16 cellular contexts compared by ENCODE assay signal in genomic region chr2:239200646-239201530, GRCh38.
DNase-seq lines count a peak whose midpoint lies in the region; ATAC-seq and TF ChIP-seq lines count a peak whose summit lies in the region.
"Had no signal": no experiment of that assay in that cellular context is flagged by ENCODE, and none has a peak within 500 bp of the region (broad histone marks: within the 10 kb centered on the region; RNA-seq: fewer than 3 reads in every experiment).

No MANE protein-coding gene starts in this region.

- H3K27ac Mint-ChIP-seq in GM23338: peak overlapping the region; percentile 51; the same call in 1 of the 2 replicates
- H3K27ac Mint-ChIP-seq in stimulated activated memory B cell treated with anti-CD40 and anti-IgM and Interleukin-4, amounts not matched to agents 10 μg/mL and 1 μg/mL and 100 μg/mL, for 72 hours: no peak overlapping the region
- H3K27ac Mint-ChIP-seq: IgD-negative memory B cell had no signal

- H3K9me3 ChIP-seq in stomach smooth muscle (ENCODE audit: control insufficient read depth in 2 of 2, low read length in 2 of 2) (no peaks in the 10 kb centered on the region), lower lobe of right lung (no peaks in the 10 kb centered on the region)

- peaks cover 21% of the 10 kb centered on the region; the same call in 1 of the 2 replicates for H3K4me1 ChIP-seq in GM23338 (ENCODE audit: insufficient read depth)
- H3K4me1 ChIP-seq in stomach smooth muscle (ENCODE audit: control insufficient read depth, insufficient read depth, low read length): peaks cover 53% of the 10 kb centered on the region
- peaks cover 15% of the 10 kb centered on the region for H3K4me1 ChIP-seq in lower lobe of right lung

- no peak overlapping the region for H3K9ac ChIP-seq in stomach smooth muscle (ENCODE audit: low read length in 2 of 2)

- DNase-seq in GM23338 (ENCODE audit: low spot score): no peak
- DNase-seq in caudate nucleus (lab: John Stamatoyannopoulos, UW): no peak
- DNase-seq in mesenteric fat pad (ENCODE audit: low spot score): peak; percentile 81
- no peak for DNase-seq in activated effector memory CD4-positive, alpha-beta T cell treated with Interleukin-2 at 50 U/mL for 16 hours
- DNase-seq in midbrain (lab: John Stamatoyannopoulos, UW): no peak
- no peak for DNase-seq in lower lobe of right lung
- DNase-seq: activated CD4-positive, alpha-beta T cell treated with anti-CD3 and anti-CD28 coated beads, Interleukin-2, amount 50 U/mL, for 48 hours; COR-L47; NCI-H2081; NCI-H510A treated with DMSO at 0.1 percent for 48 hours; OCI-M1; stimulated activated naive CD8-positive, alpha-beta T cell treated with anti-CD3 and anti-CD28 coated beads, Interleukin-15, Interleukin-2, amounts not matched to agents 100 U/mL and 50 U/mL, for 24 hours had no signal

- H3K4me3 ChIP-seq in GM23338 (no peak overlapping the region), stomach smooth muscle (ENCODE audit: low read length in 2 of 2) (peak overlapping the region in 1 of 2 donors; percentile 54), lower lobe of right lung (no peak overlapping the region)
- H3K4me3 ChIP-seq: GM12878 had no signal

- peaks cover 7% of the 10 kb centered on the region; the same call in 2 of the 3 replicates for H3K36me3 Mint-ChIP-seq in GM23338 (ENCODE audit: low read depth)
- peaks cover 23% of the 10 kb centered on the region for H3K36me3 Mint-ChIP-seq in stimulated activated memory B cell treated with anti-CD40 and anti-IgM and Interleukin-4, amounts not matched to agents 10 μg/mL and 1 μg/mL and 100 μg/mL, for 72 hours

- H3K4me3 Mint-ChIP-seq in GM23338: no peak overlapping the region
- H3K4me3 Mint-ChIP-seq in stimulated activated memory B cell treated with anti-CD40 and anti-IgM and Interleukin-4, amounts not matched to agents 10 μg/mL and 1 μg/mL and 100 μg/mL, for 72 hours: no peak overlapping the region
- H3K4me3 Mint-ChIP-seq: IgD-negative memory B cell had no signal

- H3K27me3 ChIP-seq in GM23338 (ENCODE audit: insufficient read depth): no peaks in the 10 kb centered on the region
- H3K27me3 ChIP-seq in stomach smooth muscle (ENCODE audit: control insufficient read depth in 1 of 2, insufficient read depth in 2 of 2, low read length in 2 of 2): no peaks in the 10 kb centered on the region
- H3K27me3 ChIP-seq in lower lobe of right lung (ENCODE audit: low read depth): no peaks in the 10 kb centered on the region

- intact Hi-C loops in lower lobe of right lung (cut with DNase I): no loop called here

- ATAC-seq in GM23338: no peak
- no peak for ATAC-seq in stimulated activated memory B cell treated with anti-CD40 and anti-IgM and Interleukin-4, amounts not matched to agents 10 μg/mL and 1 μg/mL and 100 μg/mL, for 72 hours
- ATAC-seq in lower lobe of right lung: no peak
- ATAC-seq: GM12878; stimulated activated naive CD8-positive, alpha-beta T cell treated with anti-CD3 and anti-CD28 coated beads, Interleukin-15, Interleukin-2, amounts not matched to agents 100 U/mL and 50 U/mL, for 24 hours had no signal

- H3K27ac ChIP-seq in GM23338 (ENCODE audit: low read depth): no peak overlapping the region
- peak overlapping the region; percentile 11 for H3K27ac ChIP-seq in caudate nucleus (ENCODE audit: low read depth, low read length)
- peak overlapping the region; percentile 46 for H3K27ac ChIP-seq in stomach smooth muscle (ENCODE audit: low read length)
- no peak overlapping the region for H3K27ac ChIP-seq in lower lobe of right lung

- H3K27me3 Mint-ChIP-seq in GM23338 (ENCODE audit: insufficient read depth, low read depth, poor library complexity): peaks cover 2% of the 10 kb centered on the region
- H3K27me3 Mint-ChIP-seq in stimulated activated memory B cell treated with anti-CD40 and anti-IgM and Interleukin-4, amounts not matched to agents 10 μg/mL and 1 μg/mL and 100 μg/mL, for 72 hours: no peaks in the 10 kb centered on the region
- H3K27me3 Mint-ChIP-seq: IgD-negative memory B cell had no signal

- H3K4me1 Mint-ChIP-seq in GM23338: peaks cover 41% of the 10 kb centered on the region
- H3K4me1 Mint-ChIP-seq in stimulated activated memory B cell treated with anti-CD40 and anti-IgM and Interleukin-4, amounts not matched to agents 10 μg/mL and 1 μg/mL and 100 μg/mL, for 72 hours: peaks cover 18% of the 10 kb centered on the region

- H4K20me1 ChIP-seq in GM23338 (replicated peaks; ENCODE audit: insufficient read depth): peaks cover 5% of the 10 kb centered on the region; the same call in 1 of the 2 replicates

- H3K4me2 ChIP-seq in GM23338: no peak overlapping the region

- no peaks in the 10 kb centered on the region for H3K9me2 ChIP-seq in GM23338 (ENCODE audit: insufficient read depth)

- TF ChIP-seq CTCF in GM23338 (conservative IDR thresholded peaks at IDR 0.05; ENCODE audit: low read depth in 2 of 2) (no peak), lower lobe of right lung (IDR thresholded peaks at IDR 0.05) (no peak)

- H3K36me3 ChIP-seq in GM23338 (ENCODE audit: insufficient read depth): no peaks in the 10 kb centered on the region
- H3K36me3 ChIP-seq in stomach smooth muscle (ENCODE audit: control insufficient read depth in 2 of 2, insufficient read depth in 2 of 2, low read length in 2 of 2): peaks cover 0 to 6% of the 10 kb centered on the region in 2 donors
- peaks cover 18% of the 10 kb centered on the region for H3K36me3 ChIP-seq in lower lobe of right lung

- H2AFZ ChIP-seq in GM23338: no peak overlapping the region

- no peaks in the 10 kb centered on the region for H3F3A ChIP-seq in GM23338 (replicated peaks; ENCODE audit: low read depth)

- no peaks in the 10 kb centered on the region for H3K9me3 Mint-ChIP-seq in GM23338
- H3K9me3 Mint-ChIP-seq in stimulated activated memory B cell treated with anti-CD40 and anti-IgM and Interleukin-4, amounts not matched to agents 10 μg/mL and 1 μg/mL and 100 μg/mL, for 72 hours: no peaks in the 10 kb centered on the region
- H3K9me3 Mint-ChIP-seq: IgD-negative memory B cell had no signal

- peaks cover 44% of the 10 kb centered on the region for H3K79me2 ChIP-seq in GM23338 (replicated peaks; ENCODE audit: insufficient read depth)

TF ChIP-seq in GM23338, 12 proteins besides CTCF, POLR2A, EP300 and RAD21 (continues in another document):
- TF ChIP-seq STAT1 (IDR thresholded peaks at IDR 0.05; ENCODE audit: unreplicated experiment): no peak
- no peak for TF ChIP-seq REST (IDR thresholded peaks at IDR 0.05; ENCODE audit: unreplicated experiment)
- TF ChIP-seq POLR2AphosphoS5 (IDR thresholded peaks at IDR 0.05; ENCODE audit: low read depth): no peak

Comparison
In these comparisons a context has a peak if more than half of its experiments do, and no peak if none do; other contexts are left out.
1. H3K27ac ChIP-seq: peak in caudate nucleus (single experiment) and stomach smooth muscle (single experiment); none in GM23338 (single experiment) and lower lobe of right lung (single experiment).